Comparison of ENCODE assay signal across 11 cellular contexts in the genomic region with DNA sequence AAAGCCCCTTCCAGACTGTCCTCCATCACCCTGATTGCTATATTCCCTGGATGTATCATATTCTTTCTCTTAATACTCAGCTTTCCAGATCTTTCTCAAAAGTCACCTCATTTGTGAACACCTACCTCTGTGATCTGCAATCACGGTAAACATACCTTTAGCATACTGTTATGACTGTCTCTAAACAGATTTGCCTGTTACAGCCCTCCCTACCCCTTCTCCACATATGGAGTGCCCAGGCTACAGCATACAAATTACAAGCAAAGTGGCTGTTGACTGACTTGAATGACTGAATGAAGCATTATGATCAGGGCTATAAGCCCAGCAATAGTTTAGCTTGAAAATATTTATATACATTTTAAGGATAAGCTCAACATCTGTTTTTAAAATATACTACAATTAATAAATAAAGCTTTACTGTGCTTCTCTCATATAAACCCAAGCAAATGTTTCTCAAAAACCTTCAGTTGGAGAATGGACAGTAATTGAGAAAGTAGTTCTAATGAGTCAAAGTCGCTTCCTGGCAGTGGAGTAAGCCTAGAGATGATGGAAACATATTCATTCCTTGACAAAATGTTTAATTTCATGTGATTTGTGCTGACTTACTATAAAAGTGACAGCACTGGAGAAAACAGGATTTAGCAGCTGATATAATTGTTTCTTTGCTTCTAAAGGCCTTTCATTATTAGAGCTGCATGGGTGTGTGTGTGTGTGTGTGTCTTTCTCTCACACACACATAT. TPM values are rescaled to one million over a fixed set of nuclear protein-coding genes. Genes with fewer than 3 reads are reported as not detected.
DNase-seq lines count a peak whose midpoint lies in the region; ATAC-seq and TF ChIP-seq lines count a peak whose summit lies in the region.
"Had no signal": no experiment of that assay in that cellular context is flagged by ENCODE, and none has a peak within 500 bp of the region (broad histone marks: within the 10 kb centered on the region; RNA-seq: fewer than 3 reads in every experiment).

No MANE protein-coding gene starts in this region.

- no peak for TF ChIP-seq CTCF in right atrium auricular region (IDR thresholded peaks at IDR 0.05)
- TF ChIP-seq CTCF in natural killer cell (IDR thresholded peaks at IDR 0.05) = no peak
- TF ChIP-seq CTCF in upper lobe of left lung (IDR thresholded peaks at IDR 0.05) = no peak

- peak; percentile 40 to 68 for ATAC-seq in activated naive CD4-positive, alpha-beta T cell treated with anti-CD3 and anti-CD28 coated beads, Interleukin-2, amount 50 U/mL, for 72 hours
- no peak for ATAC-seq in natural killer cell
- no peak for ATAC-seq in upper lobe of left lung (ENCODE audit: low FRiP score in 2 of 2)
- no peak for ATAC-seq in GM21723 (IDR thresholded peaks at IDR 0.05; ENCODE audit: unreplicated experiment)

- TF ChIP-seq EP300 in upper lobe of left lung (IDR thresholded peaks at IDR 0.05) = no peak

- no peak overlapping the region for H3K4me3 ChIP-seq in right atrium auricular region
- no peak overlapping the region for H3K4me3 ChIP-seq in upper lobe of left lung
- H3K4me3 ChIP-seq: spleen had no signal

- H3K36me3 Mint-ChIP-seq in activated naive CD4-positive, alpha-beta T cell treated with anti-CD3 and anti-CD28 coated beads, Interleukin-2, amount 50 U/mL, for 72 hours = peaks cover 9 to 59% of the 10 kb centered on the region in 2 donors
- H3K36me3 Mint-ChIP-seq in natural killer cell = no peaks in the 10 kb centered on the region

- H3K27me3 Mint-ChIP-seq in natural killer cell (ENCODE audit: low read depth in 2 of 2) = no peaks in the 10 kb centered on the region

- H3K9me3 Mint-ChIP-seq in activated naive CD4-positive, alpha-beta T cell treated with anti-CD3 and anti-CD28 coated beads, Interleukin-2, amount 50 U/mL, for 72 hours = no peaks in the 10 kb centered on the region
- H3K9me3 Mint-ChIP-seq in natural killer cell = no peaks in the 10 kb centered on the region

- H3K27ac ChIP-seq in right atrium auricular region = peak overlapping the region; percentile 51 to 69
- peak overlapping the region in 3 of 4 donors; percentile 74 to 84 (median 75) for H3K27ac ChIP-seq in upper lobe of left lung

- intact Hi-C loops in cardiac septum (cut with DNase I) (loop anchor here (2.0 to 5.0 kb wide), 2 partner anchors 85 to 232 kb away; no protein-coding TSS in a partner anchor), natural killer cell (cut with micrococcal nuclease) (no loop called here)

- 71 to 75% methylated on average over 2 of the region's 2 CpGs for WGBS in upper lobe of left lung, 2 donors

- H3K9me3 ChIP-seq in right atrium auricular region (no peaks in the 10 kb centered on the region), upper lobe of left lung (no peaks in the 10 kb centered on the region)
- H3K9me3 ChIP-seq: spleen had no signal

- peaks cover 71 to 81% of the 10 kb centered on the region in 2 donors for H3K4me1 Mint-ChIP-seq in natural killer cell

- peak overlapping the region; percentile 96 to 97 for H3K27ac Mint-ChIP-seq in activated naive CD4-positive, alpha-beta T cell treated with anti-CD3 and anti-CD28 coated beads, Interleukin-2, amount 50 U/mL, for 72 hours
- peak overlapping the region; percentile 85 to 88 for H3K27ac Mint-ChIP-seq in natural killer cell

- H3K4me1 ChIP-seq in right atrium auricular region (peaks cover 0 to 50% of the 10 kb centered on the region in 2 donors), upper lobe of left lung (peaks cover 24 to 43% (median 42%) of the 10 kb centered on the region in 4 donors)

- H3K4me3 Mint-ChIP-seq in natural killer cell = peak overlapping the region; percentile 78

- TF ChIP-seq POLR2A in upper lobe of left lung (IDR thresholded peaks at IDR 0.05) = no peak

- DNase-seq in right atrium auricular region (ENCODE audit: low spot score) (no peak), cardiac septum (ENCODE audit: low spot score) (no peak), natural killer cell (no peak), upper lobe of left lung (no peak), globus pallidus (ENCODE audit: low spot score) (no peak)
- DNase-seq in activated naive CD4-positive, alpha-beta T cell treated with anti-CD3 and anti-CD28 coated beads, Interleukin-2, amount 50 U/mL, for 72 hours (ENCODE audit: low spot score in 2 of 2) = no peak
- DNase-seq: activated effector memory CD4-positive, alpha-beta T cell treated with anti-CD3 and anti-CD28 coated beads, Interleukin-2, amount 50 U/mL, for 16 hours; NCI-H1436; NCI-H2171 treated with DMSO at 0.1 percent for 48 hours; spleen had no signal

- no peaks in the 10 kb centered on the region for H3K36me3 ChIP-seq in right atrium auricular region
- no peaks in the 10 kb centered on the region for H3K36me3 ChIP-seq in upper lobe of left lung

- H3K27me3 ChIP-seq in right atrium auricular region (no peaks in the 10 kb centered on the region), upper lobe of left lung (no peaks in the 10 kb centered on the region)
- H3K27me3 ChIP-seq: spleen had no signal

RNA-seq across cellular contexts. Expression of gene ELMO1, which starts 9.2 kb away (rescaled TPM):
- 10 to 100 TPM; 24.4 to 45.1 TPM for total RNA-seq in right atrium auricular region
- 11.4 TPM for total RNA-seq in cardiac septum
- 100 to 1,000 TPM; 137 to 167 TPM for total RNA-seq in activated naive CD4-positive, alpha-beta T cell treated with anti-CD3 and anti-CD28 coated beads, Interleukin-2, amount 50 U/mL, for 72 hours
- 100 to 1,000 TPM; 127 to 147 (median 130) TPM for total RNA-seq in natural killer cell
- 100 to 1,000 TPM in 1 of 6 donors, 10 to 100 TPM in 5; 51.4 to 204 (median 73.7) TPM for total RNA-seq in upper lobe of left lung

Comparison
In these comparisons a context has a peak if more than half of its experiments do, and no peak if none do; other contexts are left out.
1. ATAC-seq: peak in activated naive CD4-positive, alpha-beta T cell treated with anti-CD3 and anti-CD28 coated beads, Interleukin-2, amount 50 U/mL, for 72 hours (2 of 2); none in natural killer cell (0 of 3), upper lobe of left lung (0 of 2) and GM21723 (single experiment).